Comparison of ENCODE assay signal across 1 cellular context in the genomic region with DNA sequence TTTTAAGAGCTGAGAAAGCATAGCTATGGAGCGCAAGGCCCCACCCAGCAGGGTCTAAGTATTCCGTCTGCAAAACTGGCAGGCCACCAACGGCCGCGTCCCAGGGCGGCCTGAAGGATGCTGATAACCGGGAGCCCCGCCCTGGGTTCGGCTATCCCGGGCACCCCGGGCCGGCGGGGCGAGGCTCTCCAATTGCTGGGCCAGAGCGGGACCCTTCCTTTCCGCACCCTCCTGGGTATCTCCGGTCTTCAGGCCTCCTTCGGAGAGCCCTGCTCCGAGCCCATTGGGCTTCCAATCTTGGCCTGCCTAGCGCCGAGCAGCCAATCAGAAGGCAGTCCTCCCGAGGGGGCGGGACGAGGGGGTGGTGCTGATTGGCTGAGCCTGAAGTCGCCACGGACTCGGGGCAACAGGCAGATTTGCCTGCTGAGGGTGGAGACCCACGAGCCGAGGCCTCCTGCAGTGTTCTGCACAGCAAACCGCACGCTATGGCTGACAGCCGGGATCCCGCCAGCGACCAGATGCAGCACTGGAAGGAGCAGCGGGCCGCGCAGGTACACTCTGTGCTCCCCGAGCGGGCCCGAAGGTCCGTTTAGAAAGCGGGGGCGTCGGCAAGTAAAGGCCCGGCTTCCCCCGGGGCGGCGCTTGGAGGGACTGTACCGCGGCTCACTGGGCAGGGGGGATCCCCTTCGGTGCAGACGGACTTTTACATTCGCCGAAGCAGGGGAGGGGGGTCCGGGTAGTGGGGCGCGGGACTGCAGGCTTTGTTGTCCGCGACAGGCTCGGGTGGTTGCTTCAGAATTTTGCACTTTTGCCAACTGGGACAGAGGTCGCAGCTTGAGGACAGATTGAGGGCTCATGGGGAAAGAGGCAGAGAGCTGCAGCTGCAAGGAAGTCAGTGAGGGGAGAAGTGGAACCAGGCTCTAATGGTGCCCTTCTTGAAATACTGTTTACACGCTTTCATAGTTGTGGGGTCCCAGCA.
TF ChIP-seq lines count a peak whose summit lies in the region.

TSS of gene CAT (plus strand) at position 406 of the 979 bp plus-strand sequence. CDS start at position 486, 80 bp downstream.

TF ChIP-seq in K562, 482 proteins besides CTCF, POLR2A, EP300 and RAD21 (continued from another document and continues in another):
- TF ChIP-seq SREBF1 (IDR thresholded peaks at IDR 0.05; ENCODE audit: borderline replicate concordance, low read depth, low read length): no peak
- peak; percentile 96 for TF ChIP-seq RBBP5 (IDR thresholded peaks at IDR 0.05; ENCODE audit: borderline replicate concordance, insufficient read depth, low read length, poor library complexity, severe bottlenecking)
- TF ChIP-seq PHF21A (IDR thresholded peaks at IDR 0.05; ENCODE audit: borderline replicate concordance, low read depth): peak; percentile 96; the same call in 1 of the 2 replicates
- TF ChIP-seq, protein P1, sequence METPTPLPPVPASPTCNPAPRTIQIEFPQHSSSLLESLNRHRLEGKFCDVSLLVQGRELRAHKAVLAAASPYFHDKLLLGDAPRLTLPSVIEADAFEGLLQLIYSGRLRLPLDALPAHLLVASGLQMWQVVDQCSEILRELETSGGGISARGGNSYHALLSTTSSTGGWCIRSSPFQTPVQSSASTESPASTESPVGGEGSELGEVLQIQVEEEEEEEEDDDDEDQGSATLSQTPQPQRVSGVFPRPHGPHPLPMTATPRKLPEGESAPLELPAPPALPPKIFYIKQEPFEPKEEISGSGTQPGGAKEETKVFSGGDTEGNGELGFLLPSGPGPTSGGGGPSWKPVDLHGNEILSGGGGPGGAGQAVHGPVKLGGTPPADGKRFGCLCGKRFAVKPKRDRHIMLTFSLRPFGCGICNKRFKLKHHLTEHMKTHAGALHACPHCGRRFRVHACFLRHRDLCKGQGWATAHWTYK (CRISPR knock-in tag; IDR thresholded peaks at IDR 0.05): no peak
- TF ChIP-seq ZNF212 (CRISPR knock-in tag; IDR thresholded peaks at IDR 0.05): no peak
- peak in 2 of 3 experiments; percentile 46 to 77 for TF ChIP-seq YY1 (IDR thresholded peaks at IDR 0.05; ENCODE audit: borderline replicate concordance in 1 of 3, control insufficient read depth in 1 of 3, extremely low read depth in 1 of 3, insufficient read depth in 3 of 3, insufficient read length in 1 of 3, insufficient replicate concordance in 2 of 3, low read depth in 1 of 3, low read length in 2 of 3)
- TF ChIP-seq STAG1 (CRISPR knock-in tag; IDR thresholded peaks at IDR 0.05; ENCODE audit: borderline replicate concordance): no peak
- TF ChIP-seq TBL1XR1 (IDR thresholded peaks at IDR 0.05; ENCODE audit: low read length in 2 of 2): peak in 1 of 2 experiments; percentile 74; a peak in 2 of 4 replicates
- no peak for TF ChIP-seq GTF2F1 (IDR thresholded peaks at IDR 0.05; ENCODE audit: low read depth, low read length)
- TF ChIP-seq, protein P2, sequence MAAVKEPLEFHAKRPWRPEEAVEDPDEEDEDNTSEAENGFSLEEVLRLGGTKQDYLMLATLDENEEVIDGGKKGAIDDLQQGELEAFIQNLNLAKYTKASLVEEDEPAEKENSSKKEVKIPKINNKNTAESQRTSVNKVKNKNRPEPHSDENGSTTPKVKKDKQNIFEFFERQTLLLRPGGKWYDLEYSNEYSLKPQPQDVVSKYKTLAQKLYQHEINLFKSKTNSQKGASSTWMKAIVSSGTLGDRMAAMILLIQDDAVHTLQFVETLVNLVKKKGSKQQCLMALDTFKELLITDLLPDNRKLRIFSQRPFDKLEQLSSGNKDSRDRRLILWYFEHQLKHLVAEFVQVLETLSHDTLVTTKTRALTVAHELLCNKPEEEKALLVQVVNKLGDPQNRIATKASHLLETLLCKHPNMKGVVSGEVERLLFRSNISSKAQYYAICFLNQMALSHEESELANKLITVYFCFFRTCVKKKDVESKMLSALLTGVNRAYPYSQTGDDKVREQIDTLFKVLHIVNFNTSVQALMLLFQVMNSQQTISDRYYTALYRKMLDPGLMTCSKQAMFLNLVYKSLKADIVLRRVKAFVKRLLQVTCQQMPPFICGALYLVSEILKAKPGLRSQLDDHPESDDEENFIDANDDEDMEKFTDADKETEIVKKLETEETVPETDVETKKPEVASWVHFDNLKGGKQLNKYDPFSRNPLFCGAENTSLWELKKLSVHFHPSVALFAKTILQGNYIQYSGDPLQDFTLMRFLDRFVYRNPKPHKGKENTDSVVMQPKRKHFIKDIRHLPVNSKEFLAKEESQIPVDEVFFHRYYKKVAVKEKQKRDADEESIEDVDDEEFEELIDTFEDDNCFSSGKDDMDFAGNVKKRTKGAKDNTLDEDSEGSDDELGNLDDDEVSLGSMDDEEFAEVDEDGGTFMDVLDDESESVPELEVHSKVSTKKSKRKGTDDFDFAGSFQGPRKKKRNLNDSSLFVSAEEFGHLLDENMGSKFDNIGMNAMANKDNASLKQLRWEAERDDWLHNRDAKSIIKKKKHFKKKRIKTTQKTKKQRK (IDR thresholded peaks at IDR 0.05; ENCODE audit: borderline replicate concordance, low read depth, low read length): no peak
- 0 out of 2 replicates have a peak, but pooled peaks have one; percentile 38 for TF ChIP-seq LEF1 (IDR thresholded peaks at IDR 0.05)
- no peak for TF ChIP-seq THRAP3 (IDR thresholded peaks at IDR 0.05; ENCODE audit: borderline replicate concordance)
- peak; percentile 46; the same call in 1 of the 2 replicates for TF ChIP-seq DIDO1 (tag; IDR thresholded peaks at IDR 0.05; ENCODE audit: low read depth)
- peak in 1 of 2 experiments; percentile 91; a peak in 2 of 4 replicates for TF ChIP-seq HDAC1 (IDR thresholded peaks at IDR 0.05)
- TF ChIP-seq NR3C1 (CRISPR knock-in tag; IDR thresholded peaks at IDR 0.05): no peak
- no peak for TF ChIP-seq ZNF41 (CRISPR knock-in tag; conservative IDR thresholded peaks at IDR 0.05)
- TF ChIP-seq SRSF9 (IDR thresholded peaks at IDR 0.05; ENCODE audit: borderline replicate concordance, low read depth, low read length): no peak
- TF ChIP-seq ZNF644 (tag; IDR thresholded peaks at IDR 0.05; ENCODE audit: low read depth): peak; percentile 26; the same call in 1 of the 2 replicates
- TF ChIP-seq, protein P3, sequence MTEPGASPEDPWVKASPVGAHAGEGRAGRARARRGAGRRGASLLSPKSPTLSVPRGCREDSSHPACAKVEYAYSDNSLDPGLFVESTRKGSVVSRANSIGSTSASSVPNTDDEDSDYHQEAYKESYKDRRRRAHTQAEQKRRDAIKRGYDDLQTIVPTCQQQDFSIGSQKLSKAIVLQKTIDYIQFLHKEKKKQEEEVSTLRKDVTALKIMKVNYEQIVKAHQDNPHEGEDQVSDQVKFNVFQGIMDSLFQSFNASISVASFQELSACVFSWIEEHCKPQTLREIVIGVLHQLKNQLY (CRISPR knock-in tag; conservative IDR thresholded peaks at IDR 0.05): 0 out of 4 replicates have a peak, but pooled peaks of 1 of the 2 experiments have one; percentile 40
- peak; percentile 53 to 55; a peak in 2 of 4 replicates for TF ChIP-seq FOXK2 (conservative IDR thresholded peaks at IDR 0.05 in 1 of 2, IDR thresholded peaks at IDR 0.05 in 1 of 2; ENCODE audit: low read depth in 2 of 2)
- no peak for TF ChIP-seq ZNF699 (CRISPR knock-in tag; IDR thresholded peaks at IDR 0.05; ENCODE audit: insufficient replicate concordance)
- TF ChIP-seq ZBTB2 (IDR thresholded peaks at IDR 0.05): no peak
- no peak; the same call in 1 of the 2 replicates for TF ChIP-seq ZNF583 (CRISPR knock-in tag; IDR thresholded peaks at IDR 0.05)
- TF ChIP-seq NCOA1 (IDR thresholded peaks at IDR 0.05; ENCODE audit: low read depth): peak; percentile 79; the same call in 1 of the 2 replicates
- TF ChIP-seq BACH1 (tag; IDR thresholded peaks at IDR 0.05): no peak
- peak; percentile 91 for TF ChIP-seq NEUROD1 (IDR thresholded peaks at IDR 0.05; ENCODE audit: borderline replicate concordance, low read depth, low read length, partially characterized antibody)
- no peak; the same call in 1 of the 2 replicates for TF ChIP-seq MYBL2 (IDR thresholded peaks at IDR 0.05; ENCODE audit: low read depth)
- no peak for TF ChIP-seq MYBL2 (CRISPR knock-in tag; IDR thresholded peaks at IDR 0.05; ENCODE audit: borderline replicate concordance)
- TF ChIP-seq ZNF766 (CRISPR knock-in tag; conservative IDR thresholded peaks at IDR 0.05): no peak
- TF ChIP-seq BMI1 (IDR thresholded peaks at IDR 0.05; ENCODE audit: low read length): no peak
- TF ChIP-seq L3MBTL2 (IDR thresholded peaks at IDR 0.05): peak; percentile 73; the same call in 1 of the 2 replicates
- TF ChIP-seq, protein P4, sequence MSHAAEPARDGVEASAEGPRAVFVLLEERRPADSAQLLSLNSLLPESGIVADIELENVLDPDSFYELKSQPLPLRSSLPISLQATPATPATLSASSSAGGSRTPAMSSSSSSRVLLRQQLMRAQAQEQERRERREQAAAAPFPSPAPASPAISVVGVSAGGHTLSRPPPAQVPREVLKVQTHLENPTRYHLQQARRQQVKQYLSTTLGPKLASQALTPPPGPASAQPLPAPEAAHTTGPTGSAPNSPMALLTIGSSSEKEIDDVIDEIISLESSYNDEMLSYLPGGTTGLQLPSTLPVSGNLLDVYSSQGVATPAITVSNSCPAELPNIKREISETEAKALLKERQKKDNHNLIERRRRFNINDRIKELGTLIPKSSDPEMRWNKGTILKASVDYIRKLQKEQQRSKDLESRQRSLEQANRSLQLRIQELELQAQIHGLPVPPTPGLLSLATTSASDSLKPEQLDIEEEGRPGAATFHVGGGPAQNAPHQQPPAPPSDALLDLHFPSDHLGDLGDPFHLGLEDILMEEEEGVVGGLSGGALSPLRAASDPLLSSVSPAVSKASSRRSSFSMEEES (CRISPR knock-in tag; IDR thresholded peaks at IDR 0.05): no peak
- no peak for TF ChIP-seq SFPQ (IDR thresholded peaks at IDR 0.05; ENCODE audit: low read depth, low read length)
- TF ChIP-seq ZNF217 (CRISPR knock-in tag; IDR thresholded peaks at IDR 0.05): no peak
- no peak; the same call in 1 of the 2 replicates for TF ChIP-seq GABPB1 (CRISPR knock-in tag; IDR thresholded peaks at IDR 0.05)
- no peak for TF ChIP-seq ZNF274 (IDR thresholded peaks at IDR 0.05; ENCODE audit: borderline replicate concordance, low read depth, low read length)
- TF ChIP-seq FOXP1 (CRISPR knock-in tag; IDR thresholded peaks at IDR 0.05): peak; percentile 35; the same call in 1 of the 2 replicates
- no peak for TF ChIP-seq E2F4 (CRISPR knock-in tag; IDR thresholded peaks at IDR 0.05; ENCODE audit: low read depth)
- no peak for TF ChIP-seq PRMT5 (CRISPR knock-in tag; IDR thresholded peaks at IDR 0.05)
- TF ChIP-seq ZNF124 (CRISPR knock-in tag; IDR thresholded peaks at IDR 0.05): no peak
- TF ChIP-seq BHLHE40 (IDR thresholded peaks at IDR 0.05; ENCODE audit: low read length): peak; percentile 6; the same call in 1 of the 2 replicates
- TF ChIP-seq TCF7L2 (IDR thresholded peaks at IDR 0.05; ENCODE audit: low read depth, low read length): 0 out of 2 replicates have a peak, but pooled peaks have one; percentile 32
- peak; percentile 98 for TF ChIP-seq CTBP1 (IDR thresholded peaks at IDR 0.05; ENCODE audit: borderline replicate concordance)
- TF ChIP-seq, protein P5, sequence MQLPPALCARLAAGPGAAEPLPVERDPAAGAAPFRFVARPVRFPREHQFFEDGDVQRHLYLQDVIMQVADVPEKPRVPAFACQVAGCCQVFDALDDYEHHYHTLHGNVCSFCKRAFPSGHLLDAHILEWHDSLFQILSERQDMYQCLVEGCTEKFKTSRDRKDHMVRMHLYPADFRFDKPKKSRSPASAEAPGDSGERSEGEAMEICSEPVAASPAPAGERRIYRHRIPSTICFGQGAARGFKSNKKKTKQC (CRISPR knock-in tag; IDR thresholded peaks at IDR 0.05): 0 out of 2 replicates have a peak, but pooled peaks have one; percentile 39
- peak; percentile 86 for TF ChIP-seq CC2D1A (IDR thresholded peaks at IDR 0.05)
- TF ChIP-seq ZBTB43 (CRISPR knock-in tag; IDR thresholded peaks at IDR 0.05): no peak
- no peak for TF ChIP-seq PURB (CRISPR knock-in tag; IDR thresholded peaks at IDR 0.05; ENCODE audit: low read depth)
- TF ChIP-seq ELF1 (tag; IDR thresholded peaks at IDR 0.05): no peak
- no peak for TF ChIP-seq ZBTB1 (CRISPR knock-in tag; IDR thresholded peaks at IDR 0.05; ENCODE audit: borderline replicate concordance, low read depth)
- no peak for TF ChIP-seq ZNF764 (CRISPR knock-in tag; IDR thresholded peaks at IDR 0.05; ENCODE audit: low read depth)
